ENCODE assay signal across 17 cellular contexts in genomic region chr1:200353232-200353631, GRCh38. TPM values are rescaled to one million over a fixed set of nuclear protein-coding genes. Genes with fewer than 3 reads are reported as not detected.
A peak's percentile ranks its signal among the peaks of the same experiment; 100 is the strongest.
DNase-seq lines count a peak whose midpoint lies in the region; ATAC-seq and TF ChIP-seq lines count a peak whose summit lies in the region.
"Had no signal": no experiment of that assay in that cellular context is flagged by ENCODE, and none has a peak within 500 bp of the region (broad histone marks: within the 10 kb centered on the region; RNA-seq: fewer than 3 reads in every experiment).

No MANE protein-coding gene starts in this region.

- intact Hi-C loops in CD4-positive, alpha-beta T cell (cut with DNase I, micrococcal nuclease), result no loop called here
- intact Hi-C loops in natural killer cell (cut with micrococcal nuclease), result no loop called here

- H3K79me2 ChIP-seq in SK-N-SH (ENCODE audit: insufficient read depth), result no peaks in the 10 kb centered on the region

- no peaks in the 10 kb centered on the region for H3K9me3 Mint-ChIP-seq in CD4-positive, alpha-beta T cell
- no peaks in the 10 kb centered on the region for H3K9me3 Mint-ChIP-seq in chondrocyte (ENCODE audit: low read depth)
- no peaks in the 10 kb centered on the region for H3K9me3 Mint-ChIP-seq in natural killer cell
- H3K9me3 Mint-ChIP-seq: nephron, type B pancreatic cell had no signal

- H3K4me3 ChIP-seq in SK-N-SH (ENCODE audit: low read depth in 2 of 2, low read length in 1 of 2), result no peak overlapping the region
- H3K4me3 ChIP-seq: adrenal gland, colonic mucosa, esophagus squamous epithelium had no signal

- H3K4me1 ChIP-seq in SK-N-SH (ENCODE audit: control insufficient read depth in 1 of 2, insufficient read depth in 2 of 2, low read depth in 1 of 2, low read length in 1 of 2), result peaks cover 2 to 4% of the 10 kb centered on the region in 2 experiments
- H3K4me1 ChIP-seq: colonic mucosa had no signal

- no peak overlapping the region; the same call in 1 of the 2 replicates for H2AFZ ChIP-seq in SK-N-SH (ENCODE audit: low read depth)

- no peak for ATAC-seq in CD4-positive, alpha-beta T cell (ENCODE audit: poor library complexity)
- no peak for ATAC-seq in natural killer cell
- ATAC-seq in GM21390 (IDR thresholded peaks at IDR 0.05; ENCODE audit: unreplicated experiment), result no peak
- ATAC-seq: activated CD8-positive, alpha-beta memory T cell treated with anti-CD3 and anti-CD28 coated beads, Interleukin-2, amount 10 ng/mL, durations not matched to agents 7 days and 5 days had no signal

- H3K4me1 Mint-ChIP-seq in CD4-positive, alpha-beta T cell (ENCODE audit: low read depth), result peaks cover 30% of the 10 kb centered on the region
- peaks cover 32% of the 10 kb centered on the region for H3K4me1 Mint-ChIP-seq in chondrocyte (ENCODE audit: low read depth)
- H3K4me1 Mint-ChIP-seq in natural killer cell, result peaks cover 39 to 40% of the 10 kb centered on the region in 2 donors

- H3K4me2 ChIP-seq in SK-N-SH, result 0 out of 2 replicates have a peak overlapping the region, but pooled peaks have one; percentile 19

- no peak for TF ChIP-seq CTCF in CD4-positive, alpha-beta T cell (IDR thresholded peaks at IDR 0.05)
- TF ChIP-seq CTCF in SK-N-SH (IDR thresholded peaks at IDR 0.05) (no peak), chondrocyte (IDR thresholded peaks at IDR 0.05) (no peak), natural killer cell (IDR thresholded peaks at IDR 0.05) (no peak)

- H3K4me3 Mint-ChIP-seq in CD4-positive, alpha-beta T cell, result peak overlapping the region; percentile 69
- H3K4me3 Mint-ChIP-seq in chondrocyte (ENCODE audit: unreplicated experiment) (no peak overlapping the region), natural killer cell (peak overlapping the region; percentile 60)
- H3K4me3 Mint-ChIP-seq: activated CD8-positive, alpha-beta memory T cell treated with anti-CD3 and anti-CD28 coated beads, Interleukin-2, amount 10 ng/mL, durations not matched to agents 7 days and 5 days; nephron; type B pancreatic cell had no signal

- H3K27me3 Mint-ChIP-seq in CD4-positive, alpha-beta T cell, result no peaks in the 10 kb centered on the region
- H3K27me3 Mint-ChIP-seq in chondrocyte (ENCODE audit: low read depth) (no peaks in the 10 kb centered on the region), natural killer cell (ENCODE audit: low read depth in 2 of 2) (no peaks in the 10 kb centered on the region)
- H3K27me3 Mint-ChIP-seq: type B pancreatic cell had no signal

- H4K20me1 ChIP-seq in SK-N-SH (ENCODE audit: insufficient read depth), result no peaks in the 10 kb centered on the region

- peaks cover 15% of the 10 kb centered on the region for H3F3A ChIP-seq in SK-N-SH (replicated peaks; ENCODE audit: insufficient read depth)

- TF ChIP-seq RAD21 in SK-N-SH (IDR thresholded peaks at IDR 0.05; ENCODE audit: low read length), result no peak

- CTCF ChIA-PET in CD4-positive, alpha-beta T cell (lab: Charles Lee), result no interaction called here
- CTCF ChIA-PET in SK-N-SH (lab: Yijun Ruan, JAX), result interaction anchor here (1.8 kb wide), 1 partner anchor 136 kb away, joined by 5 read pairs; no protein-coding TSS in a partner anchor

- peak overlapping the region; percentile 16 for H3K27ac Mint-ChIP-seq in CD4-positive, alpha-beta T cell
- H3K27ac Mint-ChIP-seq in chondrocyte (ENCODE audit: unreplicated experiment), result peak overlapping the region; percentile 95
- H3K27ac Mint-ChIP-seq in natural killer cell, result peak overlapping the region; percentile 60 to 77
- H3K27ac Mint-ChIP-seq: activated CD8-positive, alpha-beta memory T cell treated with anti-CD3 and anti-CD28 coated beads, Interleukin-2, amount 10 ng/mL, durations not matched to agents 7 days and 5 days; nephron; type B pancreatic cell had no signal

- H3K9me2 ChIP-seq in SK-N-SH, result no peaks in the 10 kb centered on the region

- 100% methylated on average over 1 of the region's 1 CpG for WGBS in SK-N-SH (ENCODE audit: low lambda C conversion rate)

- TF ChIP-seq EP300 in SK-N-SH (IDR thresholded peaks at IDR 0.05; ENCODE audit: borderline replicate concordance in 1 of 2, low read depth in 1 of 2, low read length in 1 of 2), result no peak

- H3K36me3 Mint-ChIP-seq in CD4-positive, alpha-beta T cell (ENCODE audit: low read depth), result no peaks in the 10 kb centered on the region
- no peaks in the 10 kb centered on the region for H3K36me3 Mint-ChIP-seq in chondrocyte (ENCODE audit: low read depth)
- H3K36me3 Mint-ChIP-seq in natural killer cell, result no peaks in the 10 kb centered on the region
- H3K36me3 Mint-ChIP-seq: activated CD8-positive, alpha-beta memory T cell treated with anti-CD3 and anti-CD28 coated beads, Interleukin-2, amount 10 ng/mL, durations not matched to agents 7 days and 5 days; type B pancreatic cell had no signal

- H3K9ac ChIP-seq in SK-N-SH, result no peak overlapping the region

- H3K27me3 ChIP-seq in CD4-positive, alpha-beta T cell (ENCODE audit: control insufficient read depth, insufficient read depth, low read length), result no peaks in the 10 kb centered on the region
- no peaks in the 10 kb centered on the region for H3K27me3 ChIP-seq in SK-N-SH (ENCODE audit: insufficient read depth)
- H3K27me3 ChIP-seq: adrenal gland, colonic mucosa, esophagus squamous epithelium had no signal

- no peak for DNase-seq in CD4-positive, alpha-beta T cell
- no peak for DNase-seq in SK-N-SH
- no peak for DNase-seq in chondrocyte (ENCODE audit: low spot score)
- DNase-seq in natural killer cell, result no peak
- DNase-seq in SIG-M5 (lab: John Stamatoyannopoulos, UW), result no peak
- DNase-seq in EL, result no peak
- no peak for DNase-seq in NCI-H2171 (lab: John Stamatoyannopoulos, UW)
- DNase-seq: activated CD8-positive, alpha-beta memory T cell treated with anti-CD3 and anti-CD28 coated beads, Interleukin-2, amount 10 ng/mL, durations not matched to agents 7 days and 5 days; adrenal gland; colonic mucosa; esophagus squamous epithelium; NCI-H2227 treated with DMSO at 0.1 percent for 48 hours; SHP77 treated with DMSO at 0.1 percent for 48 hours; stimulated activated CD4-positive, alpha-beta T cell treated with anti-CD3 and anti-CD28 coated beads, Interleukin-1b, Interleukin-23, amount 100 ng/mL, for 48 hours had no signal

- no peak overlapping the region for H3K27ac ChIP-seq in CD4-positive, alpha-beta T cell (ENCODE audit: low read depth, low read length)
- H3K27ac ChIP-seq in SK-N-SH (ENCODE audit: low read depth in 2 of 2, low read length in 1 of 2), result peak overlapping the region; percentile 5 to 88; a peak in 3 of 4 replicates
- H3K27ac ChIP-seq: adrenal gland, colonic mucosa, esophagus squamous epithelium had no signal

- POLR2A ChIA-PET in CD4-positive, alpha-beta T cell (lab: Charles Lee), result interaction anchor here (0.9 to 1.2 kb wide), 2 partner anchors 51 to 57 kb away, joined by 3 read pairs; partner anchors contain the start of gene ZNF281
- POLR2A ChIA-PET in SK-N-SH (lab: Yijun Ruan, JAX), result no interaction called here

- H3K9me3 ChIP-seq in CD4-positive, alpha-beta T cell (ENCODE audit: control insufficient read depth, low read length), result no peaks in the 10 kb centered on the region
- no peaks in the 10 kb centered on the region for H3K9me3 ChIP-seq in SK-N-SH
- H3K9me3 ChIP-seq: adrenal gland, colonic mucosa, esophagus squamous epithelium had no signal

- no peaks in the 10 kb centered on the region for H3K36me3 ChIP-seq in SK-N-SH (replicated peaks in 1 of 2; ENCODE audit: control insufficient read depth in 1 of 2, insufficient read depth in 2 of 2, low read length in 1 of 2)
- H3K36me3 ChIP-seq: adrenal gland, colonic mucosa, esophagus squamous epithelium had no signal

TF ChIP-seq in SK-N-SH, 30 proteins besides CTCF, POLR2A, EP300 and RAD21 (continues in another document):
- no peak for TF ChIP-seq MAX (IDR thresholded peaks at IDR 0.05; ENCODE audit: low read depth)
- TF ChIP-seq YY1 (IDR thresholded peaks at IDR 0.05; ENCODE audit: low read depth), result no peak
- TF ChIP-seq RCOR1 (IDR thresholded peaks at IDR 0.05; ENCODE audit: low read length), result no peak
- TF ChIP-seq RFX5 (IDR thresholded peaks at IDR 0.05; ENCODE audit: low read length), result no peak
- TF ChIP-seq REST (IDR thresholded peaks at IDR 0.05; ENCODE audit: low read depth, low read length), result no peak
- TF ChIP-seq MXI1 (IDR thresholded peaks at IDR 0.05; ENCODE audit: low read depth, low read length), result no peak

RNA-seq across cellular contexts. Expression of gene ZNF281, which starts 56.6 kb away (rescaled TPM):
- total RNA-seq in CD4-positive, alpha-beta T cell, result 10 to 100 TPM; 27.6 to 29.3 TPM
- 3.0 and 3.8 TPM in 2 replicates for polyA plus RNA-seq in SK-N-SH (2012; rRNA removed)
- polyA plus RNA-seq in SK-N-SH (2012; cell fraction: cytosol; rRNA removed), result 3.8 and 4.3 TPM in 2 replicates
- polyA plus RNA-seq in SK-N-SH (2012; cell fraction: nucleus; rRNA removed), result 2.4 and 5.1 TPM in 2 replicates
- total RNA-seq in chondrocyte (34.2 to 37.3 TPM (median 34.9 TPM) in 3 replicates), natural killer cell (10 to 100 TPM; 25.6 to 35.4 (median 33.8) TPM)

Comparison
In these comparisons a context has a peak if more than half of its experiments do, and no peak if none do; other contexts are left out.
1. H3K27ac Mint-ChIP-seq: peak in every context shown above with its lines; median percentile 95 in chondrocyte; 68 in natural killer cell; 16 in CD4-positive, alpha-beta T cell.